ENCODE assay signal across 9 cellular contexts in the genomic region with DNA sequence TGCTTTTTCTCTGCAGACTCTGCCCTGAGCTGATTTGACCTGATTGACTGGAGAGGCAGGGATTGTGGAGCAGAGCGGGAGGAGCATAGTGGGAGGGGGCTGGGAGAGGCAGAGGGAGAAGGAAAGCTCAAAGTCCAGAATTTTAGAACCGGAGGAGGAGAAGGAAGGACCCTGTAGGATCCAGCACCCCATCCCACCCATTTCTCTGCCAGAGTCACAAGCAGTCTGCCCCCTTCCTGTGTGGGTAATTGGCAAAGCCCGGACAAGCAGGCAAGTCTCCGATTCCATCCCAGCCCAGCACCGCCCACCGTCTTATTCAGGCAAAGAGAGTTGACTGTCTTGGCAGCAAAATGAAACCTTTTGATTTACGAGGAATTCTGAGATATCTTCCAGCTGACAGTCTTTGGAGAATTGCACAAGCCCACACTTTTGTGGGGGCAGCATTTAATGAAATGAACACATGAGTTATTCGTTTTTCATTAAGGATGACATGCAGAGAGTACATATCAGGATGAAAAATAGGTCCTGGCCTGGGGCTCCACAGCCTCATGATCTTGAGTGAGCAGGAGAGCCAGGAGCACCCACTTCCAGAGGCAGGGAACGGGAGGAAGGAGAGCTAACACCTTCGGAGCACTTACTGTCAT.
DNase-seq lines count a peak whose midpoint lies in the region; ATAC-seq, FAIRE-seq and TF ChIP-seq lines count a peak whose summit lies in the region.
"Had no signal": no experiment of that assay in that cellular context is flagged by ENCODE, and none has a peak within 500 bp of the region (broad histone marks: within the 10 kb centered on the region; RNA-seq: fewer than 3 reads in every experiment).

No MANE protein-coding gene starts in this region.

- peaks cover 7% of the 10 kb centered on the region for H3K9me3 Mint-ChIP-seq in MCF 10A (ENCODE audit: unreplicated experiment)

- H3K36me3 Mint-ChIP-seq in MCF 10A (ENCODE audit: insufficient read depth, unreplicated experiment) = peaks cover 5% of the 10 kb centered on the region

- no peak for TF ChIP-seq CTCF in MCF 10A (IDR thresholded peaks at IDR 0.05; ENCODE audit: unreplicated experiment)
- TF ChIP-seq CTCF in kidney (IDR thresholded peaks at IDR 0.05; ENCODE audit: borderline replicate concordance, extremely low read depth, insufficient read depth) = no peak

- BruUV-seq in MCF 10A (replicated peaks; lab: Mats Ljungman, UMichigan) = no TSS peak

- CTCF ChIA-PET in MCF 10A (lab: Yijun Ruan, JAX) = interaction anchor here (1.3 kb wide), 2 partner anchors 11 to 117 kb away, joined by 4 to 10 read pairs; no protein-coding TSS in a partner anchor

- POLR2A ChIA-PET in MCF 10A (lab: Yijun Ruan, JAX) = no interaction called here

- ATAC-seq in HG03460 (IDR thresholded peaks at IDR 0.05; ENCODE audit: unreplicated experiment) (no peak), HG03196 (IDR thresholded peaks at IDR 0.05; ENCODE audit: unreplicated experiment) (no peak), GM18868 (IDR thresholded peaks at IDR 0.05; ENCODE audit: unreplicated experiment) (no peak)
- ATAC-seq: GM12878 had no signal

- peak overlapping the region in 1 of 2 donors; percentile 21 for H3K4me3 ChIP-seq in kidney (ENCODE audit: low read length in 2 of 2)
- H3K4me3 ChIP-seq: GM12878 had no signal

- H3K4me1 ChIP-seq in kidney (ENCODE audit: control insufficient read depth in 1 of 2, insufficient read depth in 1 of 2, low read depth in 1 of 2, low read length in 2 of 2) = peaks cover 10 to 22% of the 10 kb centered on the region in 2 donors

- intact Hi-C loops in MCF 10A (cut with micrococcal nuclease) = no loop called here
- intact Hi-C loops in kidney (cut with DNase I) = no loop called here

- no peak overlapping the region for H3K4me3 Mint-ChIP-seq in MCF 10A (ENCODE audit: unreplicated experiment)

- H3K9ac ChIP-seq in kidney (ENCODE audit: low read length in 2 of 2) = peak overlapping the region in 1 of 2 donors; percentile 4

- FAIRE-seq in kidney (lab: Jason Lieb, UNC) = no peak
- FAIRE-seq: GM12878 had no signal

- H3K27ac Mint-ChIP-seq in MCF 10A (ENCODE audit: low read depth, unreplicated experiment) = peak overlapping the region; percentile 27

- H3K27me3 Mint-ChIP-seq in MCF 10A (ENCODE audit: insufficient read depth, unreplicated experiment) = peaks cover 11% of the 10 kb centered on the region

- no peaks in the 10 kb centered on the region for H3K9me3 ChIP-seq in kidney (ENCODE audit: control insufficient read depth in 1 of 2, low read length in 2 of 2)

- H3K4me1 Mint-ChIP-seq in MCF 10A (ENCODE audit: insufficient read depth, unreplicated experiment) = no peaks in the 10 kb centered on the region

- H3K27ac ChIP-seq in kidney (ENCODE audit: low read depth in 2 of 2, low read length in 2 of 2) = peak overlapping the region; percentile 63 to 85

- peak; percentile 70 for DNase-seq in HCEC 1CT
- DNase-seq in MCF 10A (ENCODE audit: unreplicated experiment) = peak; percentile 51
- DNase-seq in kidney = peak; percentile 94
- DNase-seq in stromal cell of bone marrow (ENCODE audit: low read depth) = peak; percentile 99
- no peak for DNase-seq in dermis blood vessel endothelial cell

- H3K36me3 ChIP-seq in kidney (ENCODE audit: control insufficient read depth in 1 of 2, insufficient read depth in 2 of 2, low read length in 2 of 2) = no peaks in the 10 kb centered on the region
